In the genomic region with DNA sequence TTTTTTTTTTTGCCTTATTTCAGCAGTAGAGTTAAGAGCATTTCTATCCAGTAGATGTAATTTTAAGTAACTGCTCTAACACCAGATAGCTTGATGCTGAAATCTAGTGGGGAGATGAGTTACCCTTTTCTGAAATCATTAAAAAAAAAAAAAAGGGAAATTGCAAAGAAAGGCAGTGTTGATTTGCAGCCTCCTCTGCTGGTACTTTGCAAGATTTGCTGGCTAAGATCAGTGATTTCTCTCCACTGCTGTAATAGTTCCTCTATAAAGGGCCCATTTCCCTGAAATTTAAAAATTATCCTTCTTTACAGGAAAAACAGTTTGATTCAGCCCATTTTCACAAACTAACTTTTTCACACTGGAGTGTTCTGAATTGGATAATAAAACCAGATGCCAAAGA, we compare ENCODE assay signal across 14 cellular contexts.
DNase-seq lines count a peak whose midpoint lies in the region; ATAC-seq and TF ChIP-seq lines count a peak whose summit lies in the region.
"Had no signal": no experiment of that assay in that cellular context is flagged by ENCODE, and none has a peak within 500 bp of the region (broad histone marks: within the 10 kb centered on the region; RNA-seq: fewer than 3 reads in every experiment).

No MANE protein-coding gene starts in this region.

- H3K9me3 Mint-ChIP-seq in endodermal cell: no peaks in the 10 kb centered on the region
- no peaks in the 10 kb centered on the region for H3K9me3 Mint-ChIP-seq in glutamatergic neuron (ENCODE audit: unreplicated experiment)

- no peak overlapping the region for H3K4me3 ChIP-seq in OCI-LY1 (ENCODE audit: low read depth, low read length, poor library complexity, severe bottlenecking)
- no peak overlapping the region for H3K4me3 ChIP-seq in endodermal cell (ENCODE audit: low read length)
- no peak overlapping the region for H3K4me3 ChIP-seq in retinal pigment epithelial cell (ENCODE audit: low read length)
- H3K4me3 ChIP-seq: colonic mucosa had no signal

- TF ChIP-seq CTCF in OCI-LY1 (IDR thresholded peaks at IDR 0.05; ENCODE audit: low read length): peak; percentile 51
- peak; percentile 58 for TF ChIP-seq CTCF in endodermal cell (conservative IDR thresholded peaks at IDR 0.05)
- peak; percentile 38 for TF ChIP-seq CTCF in retinal pigment epithelial cell (conservative IDR thresholded peaks at IDR 0.05; ENCODE audit: low read depth, low read length)
- no peak for TF ChIP-seq CTCF in glutamatergic neuron (IDR thresholded peaks at IDR 0.05; ENCODE audit: partially characterized antibody, unreplicated experiment)

- H3K4me1 ChIP-seq in OCI-LY1 (ENCODE audit: insufficient read depth, low read length, severe bottlenecking) (no peaks in the 10 kb centered on the region), endodermal cell (ENCODE audit: control insufficient read depth, insufficient read depth, low read length) (peaks cover 15% of the 10 kb centered on the region)
- H3K4me1 ChIP-seq: colonic mucosa had no signal

- H3K36me3 ChIP-seq in OCI-LY1 (ENCODE audit: insufficient read depth, low read length): no peaks in the 10 kb centered on the region
- H3K36me3 ChIP-seq in endodermal cell (ENCODE audit: control insufficient read depth, insufficient read depth, low read length): no peaks in the 10 kb centered on the region
- H3K36me3 ChIP-seq: colonic mucosa had no signal

- H3K4me2 ChIP-seq in OCI-LY1 (ENCODE audit: low read length): no peak overlapping the region

- H2AFZ ChIP-seq in OCI-LY1 (ENCODE audit: low read length): no peak overlapping the region

- peak; percentile 21 for DNase-seq in SKM-1 (lab: John Stamatoyannopoulos, UW; ENCODE audit: unreplicated experiment)
- no peak for DNase-seq in SKM-1 treated with dmso at 0.1 percent for 144 hours (lab: John Stamatoyannopoulos, UW; ENCODE audit: unreplicated experiment)
- DNase-seq in endodermal cell: no peak
- DNase-seq in retinal pigment epithelial cell (ENCODE audit: low read depth): no peak
- no peak for DNase-seq in glutamatergic neuron
- no peak for DNase-seq in SHP77 (lab: John Stamatoyannopoulos, UW)
- DNase-seq: activated CD8-positive, alpha-beta memory T cell treated with anti-CD3 and anti-CD28 coated beads, Interleukin-2, amount 50 U/mL, for 4 hours; colonic mucosa; foreskin melanocyte; NCI-H1105 treated with DMSO at 0.1 percent for 48 hours; NCI-H446 had no signal

- peaks cover 29% of the 10 kb centered on the region for H3K4me1 Mint-ChIP-seq in endodermal cell
- peaks cover 2% of the 10 kb centered on the region for H3K4me1 Mint-ChIP-seq in glutamatergic neuron (ENCODE audit: low read depth, unreplicated experiment)

- H3K9ac ChIP-seq in OCI-LY1 (ENCODE audit: low read length): no peak overlapping the region
- no peak overlapping the region for H3K9ac ChIP-seq in endodermal cell (ENCODE audit: extremely low read depth, low read length, poor library complexity, severe bottlenecking)

- no peaks in the 10 kb centered on the region for H3K27me3 Mint-ChIP-seq in endodermal cell (ENCODE audit: insufficient read depth)
- peaks cover 5% of the 10 kb centered on the region for H3K27me3 Mint-ChIP-seq in glutamatergic neuron (ENCODE audit: unreplicated experiment)
- H3K27me3 Mint-ChIP-seq: activated naive CD8-positive, alpha-beta T cell had no signal

- no peak for ATAC-seq in HG03108 (IDR thresholded peaks at IDR 0.05; ENCODE audit: unreplicated experiment)

- H3F3A ChIP-seq in OCI-LY1 (ENCODE audit: insufficient read depth, low read length): no peaks in the 10 kb centered on the region

- no peaks in the 10 kb centered on the region for H3K9me2 ChIP-seq in OCI-LY1 (ENCODE audit: low read depth, low read length)

- no peak overlapping the region for H3K27ac ChIP-seq in OCI-LY1 (ENCODE audit: low read depth, low read length, poor library complexity, severe bottlenecking)
- no peak overlapping the region for H3K27ac ChIP-seq in endodermal cell (ENCODE audit: low read depth, low read length)
- H3K27ac ChIP-seq: colonic mucosa had no signal

- H4K20me1 ChIP-seq in OCI-LY1 (ENCODE audit: insufficient read depth, low read length): no peaks in the 10 kb centered on the region

- H3K27ac Mint-ChIP-seq in endodermal cell: no peak overlapping the region
- no peak overlapping the region for H3K27ac Mint-ChIP-seq in glutamatergic neuron (ENCODE audit: unreplicated experiment)
- H3K27ac Mint-ChIP-seq: activated naive CD8-positive, alpha-beta T cell had no signal

- no peaks in the 10 kb centered on the region for H3K36me3 Mint-ChIP-seq in endodermal cell (ENCODE audit: low read depth)
- no peaks in the 10 kb centered on the region for H3K36me3 Mint-ChIP-seq in glutamatergic neuron (ENCODE audit: unreplicated experiment)
- H3K36me3 Mint-ChIP-seq: activated naive CD8-positive, alpha-beta T cell had no signal

- no peaks in the 10 kb centered on the region for H3K79me2 ChIP-seq in OCI-LY1 (ENCODE audit: insufficient read depth, low read length)

- H3K9me3 ChIP-seq in OCI-LY1 (ENCODE audit: low read length) (no peaks in the 10 kb centered on the region), endodermal cell (ENCODE audit: control insufficient read depth, low read length) (no peaks in the 10 kb centered on the region)
- H3K9me3 ChIP-seq: colonic mucosa had no signal

- H3K27me3 ChIP-seq in OCI-LY1 (ENCODE audit: insufficient read depth, low read length): no peaks in the 10 kb centered on the region
- H3K27me3 ChIP-seq in endodermal cell (ENCODE audit: control insufficient read depth, insufficient read depth, low read length, poor library complexity, severe bottlenecking): no peaks in the 10 kb centered on the region
- H3K27me3 ChIP-seq: colonic mucosa had no signal

- H3K4me3 Mint-ChIP-seq in endodermal cell (no peak overlapping the region), glutamatergic neuron (ENCODE audit: unreplicated experiment) (no peak overlapping the region)
- H3K4me3 Mint-ChIP-seq: activated naive CD8-positive, alpha-beta T cell had no signal
